ENCODE assay signal across 11 cellular contexts in the genomic region with DNA sequence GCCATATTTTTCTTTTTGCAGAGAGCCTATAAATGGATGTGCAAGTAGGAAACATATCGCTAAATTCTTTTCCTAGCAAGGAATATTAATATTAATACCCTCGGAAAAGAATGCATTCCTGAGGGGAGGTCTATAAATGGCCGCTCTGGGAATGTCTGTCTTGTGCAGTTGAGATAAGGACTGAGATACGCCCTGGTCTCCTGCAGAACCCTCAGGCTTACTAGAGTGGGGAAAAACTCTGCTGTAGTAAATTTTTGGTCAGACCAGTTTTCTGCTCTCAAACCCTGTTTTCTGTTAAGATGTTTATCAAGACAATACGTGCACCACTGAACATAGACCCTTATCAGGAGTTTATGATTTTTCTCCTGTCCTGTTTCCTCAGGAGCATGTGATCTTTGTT. TPM values are rescaled to one million over a fixed set of nuclear protein-coding genes. Genes with fewer than 3 reads are reported as not detected.
"Had no signal": no experiment of that assay in that cellular context is flagged by ENCODE, and none has a peak within 500 bp of the region (broad histone marks: within the 10 kb centered on the region; RNA-seq: fewer than 3 reads in every experiment).

No MANE protein-coding gene starts in this region.

RNA-seq across cellular contexts. Expression of gene CCRL2, which starts 24.8 kb away (rescaled TPM):
- total RNA-seq: ascending aorta, chondrocyte, WTC11 had no signal

RNA-seq across cellular contexts. Expression of gene LTF, which starts 32.8 kb away (rescaled TPM):
- total RNA-seq: activated CD4-positive, alpha-beta memory T cell treated with anti-CD3 and anti-CD28 coated beads, Interleukin-2, amount 10 ng/mL, durations not matched to agents 7 days and 5 days; activated CD4-positive, alpha-beta T cell treated with anti-CD3 and anti-CD28 coated beads for 36 hours; activated CD4-positive, alpha-beta T cell treated with anti-CD3 and anti-CD28 coated beads, Interleukin-2, amount 10 ng/mL, durations not matched to agents 7 days and 5 days; activated CD8-positive, alpha-beta memory T cell treated with anti-CD3 and anti-CD28 coated beads, Interleukin-2, amount 10 ng/mL, durations not matched to agents 7 days and 5 days; activated CD8-positive, alpha-beta T cell treated with anti-CD3 and anti-CD28 coated beads, Interleukin-2, amount 10 ng/mL, durations not matched to agents 7 days and 5 days; activated naive CD8-positive, alpha-beta T cell treated with anti-CD3 and anti-CD28 coated beads, Interleukin-2, amount 10 ng/mL, durations not matched to agents 7 days and 5 days; activated T-helper 2 cell treated with anti-CD3 and anti-CD28 coated beads, Interferon-gamma antibody, Interleukin-2, Interleukin-4, amounts not matched to agents 10 μg/mL and 5 μg/mL and 100 μg/mL, durations not matched to agents 14 hours and 24 hours and 36 hours; cardiac muscle cell; chondrocyte had no signal
- polyA plus RNA-seq: cardiac muscle cell had no signal
